Comparison of ENCODE assay signal across 8 cellular contexts in the genomic region with DNA sequence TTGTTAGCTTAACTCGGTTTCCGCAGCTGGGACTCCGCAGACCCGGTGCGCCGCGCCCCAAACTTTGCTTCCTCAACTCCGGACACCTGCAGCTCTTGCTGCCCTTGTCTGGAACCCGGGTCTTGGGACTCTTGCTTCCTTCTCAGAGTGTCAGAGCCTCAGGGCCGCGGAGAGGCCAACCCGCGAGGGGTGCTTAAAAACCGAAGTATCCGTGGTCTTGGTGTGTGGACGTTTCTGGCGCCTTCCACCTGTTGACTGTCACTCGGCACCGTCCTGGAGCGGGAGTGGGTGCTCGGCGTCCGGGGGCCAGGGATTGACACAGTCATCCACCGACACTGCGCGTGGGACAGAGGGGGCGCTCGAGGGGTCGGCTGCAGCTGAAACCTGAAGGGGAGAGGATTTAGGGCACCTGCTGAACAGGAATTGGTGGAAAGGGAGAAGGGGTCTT. TPM values are rescaled to one million over a fixed set of nuclear protein-coding genes. Genes with fewer than 3 reads are reported as not detected.
DNase-seq lines count a peak whose midpoint lies in the region; ATAC-seq and TF ChIP-seq lines count a peak whose summit lies in the region.

No MANE protein-coding gene starts in this region.

- H3K27me3 ChIP-seq in foreskin keratinocyte (no peaks in the 10 kb centered on the region), thoracic aorta (replicated peaks; ENCODE audit: insufficient read depth) (no peaks in the 10 kb centered on the region)

- DNase-seq in NCI-H460 (ENCODE audit: extremely low read depth, low read depth): peak; percentile 30
- peak; percentile 47 to 48 for DNase-seq in activated T-helper 1 cell treated with anti-CD3 and anti-CD28 coated beads, Interleukin-2, amount 50 U/mL, for 16 hours (ENCODE audit: low read depth in 1 of 2, low spot score in 1 of 2)
- DNase-seq in foreskin keratinocyte: peak; percentile 34 to 64
- DNase-seq in omental fat pad (ENCODE audit: low spot score): no peak
- DNase-seq in thoracic aorta (ENCODE audit: low spot score): peak; percentile 46
- no peak for DNase-seq in COLO829 (ENCODE audit: low spot score)

- no peaks in the 10 kb centered on the region for H3K9me3 ChIP-seq in thoracic aorta

- H3K4me1 ChIP-seq in foreskin keratinocyte (peaks cover 41% of the 10 kb centered on the region), thoracic aorta (ENCODE audit: control insufficient read depth in 1 of 2, low read depth in 2 of 2) (peaks cover 25 to 37% of the 10 kb centered on the region in 2 donors)

- ATAC-seq in GM18499 (IDR thresholded peaks at IDR 0.05; ENCODE audit: insufficient read depth, unreplicated experiment): peak; percentile 31
- peak; percentile 44 for ATAC-seq in HG02623 (IDR thresholded peaks at IDR 0.05; ENCODE audit: unreplicated experiment)
- peak; percentile 22 for ATAC-seq in foreskin keratinocyte
- peak; percentile 47 for ATAC-seq in omental fat pad (ENCODE audit: low FRiP score)
- ATAC-seq in thoracic aorta (ENCODE audit: insufficient number of reproducible peaks, low FRiP score, low read depth): peak; percentile 34

- H3K36me3 ChIP-seq in thoracic aorta: no peaks in the 10 kb centered on the region

- peak overlapping the region; percentile 86 for H3K4me3 ChIP-seq in thoracic aorta

- H3K27ac ChIP-seq in foreskin keratinocyte (peak overlapping the region; percentile 86), thoracic aorta (peak overlapping the region; percentile 93 to 94)

- peak; percentile 55 for TF ChIP-seq CTCF in foreskin keratinocyte (conservative IDR thresholded peaks at IDR 0.05)
- TF ChIP-seq CTCF in omental fat pad (IDR thresholded peaks at IDR 0.05): no peak
- TF ChIP-seq CTCF in thoracic aorta (IDR thresholded peaks at IDR 0.05): peak; percentile 54

RNA-seq across cellular contexts. Expression of gene SQOR, which starts 0.4 kb away (rescaled TPM):
- total RNA-seq in NCI-H460 (2014; rRNA removed; shearing (Covaris generic)): 22.3 and 23.6 TPM in 2 replicates
- polyA plus RNA-seq in NCI-H460 (2014; cell fraction: nucleus; rRNA removed): 8.7 and 14.3 TPM in 2 replicates
- 131 and 132 TPM in 2 replicates for total RNA-seq in foreskin keratinocyte
- 110 and 120 TPM in 2 replicates for polyA plus RNA-seq in foreskin keratinocyte
- 10 to 100 TPM; 67.0 to 90.3 (median 84.1) TPM for total RNA-seq in omental fat pad
- total RNA-seq in thoracic aorta: 10 to 100 TPM; 57.0 to 65.1 TPM

RNA-seq across cellular contexts. Expression of gene BLOC1S6, which starts 48.0 kb away (rescaled TPM):
- total RNA-seq in NCI-H460 (2014; rRNA removed; shearing (Covaris generic)): 55.5 and 57.4 TPM in 2 replicates
- polyA plus RNA-seq in NCI-H460 (2014; cell fraction: nucleus; rRNA removed): 36.6 and 50.6 TPM in 2 replicates
- total RNA-seq in foreskin keratinocyte: 32.3 and 32.5 TPM in 2 replicates
- 9.5 and 10.9 TPM in 2 replicates for polyA plus RNA-seq in foreskin keratinocyte
- 10 to 100 TPM; 68.1 to 95.9 (median 82.5) TPM for total RNA-seq in omental fat pad
- 10 to 100 TPM; 41.4 to 85.3 TPM for total RNA-seq in thoracic aorta

Comparison
In these comparisons a context has a peak if more than half of its experiments do, and no peak if none do; other contexts are left out.
1. DNase-seq: peak in NCI-H460 (single experiment), activated T-helper 1 cell treated with anti-CD3 and anti-CD28 coated beads, Interleukin-2, amount 50 U/mL, for 16 hours (2 of 2), foreskin keratinocyte (2 of 2) and thoracic aorta (single experiment); none in omental fat pad (single experiment) and COLO829 (single experiment).
2. CTCF ChIP-seq: peak in foreskin keratinocyte (single experiment) and thoracic aorta (single experiment); none in omental fat pad (0 of 3).
3. Peak in every context shown above with its lines, with median percentiles within 50 percentile points of each other: ATAC-seq.